In the genomic region with DNA sequence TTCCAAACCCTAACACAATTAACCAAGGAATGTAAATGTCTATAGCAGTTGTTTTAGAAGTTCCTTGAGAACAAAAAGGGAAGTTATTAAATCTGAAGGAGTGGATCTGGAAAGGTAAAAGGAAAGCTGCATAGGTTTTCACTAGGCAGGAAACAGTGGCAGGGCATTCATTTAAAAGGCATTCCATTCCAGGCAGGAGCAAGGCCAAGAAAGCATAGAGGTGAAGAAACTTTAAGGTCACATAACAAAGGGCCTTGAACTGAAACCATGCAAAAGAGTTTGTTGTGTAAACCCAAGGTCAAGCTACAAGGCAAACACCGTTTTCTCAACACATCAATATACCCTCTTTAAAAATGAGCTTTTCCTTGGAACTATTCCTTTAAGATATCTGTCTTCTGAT, we compare ENCODE assay signal across 8 cellular contexts. TPM values are rescaled to one million over a fixed set of nuclear protein-coding genes. Genes with fewer than 3 reads are reported as not detected.
DNase-seq lines count a peak whose midpoint lies in the region; ATAC-seq, FAIRE-seq and TF ChIP-seq lines count a peak whose summit lies in the region.

No MANE protein-coding gene starts in this region.

- H3K4me3 Mint-ChIP-seq in T-cell, result peak overlapping the region; percentile 88 to 95 (median 91)
- H3K4me3 Mint-ChIP-seq in glutamatergic neuron (ENCODE audit: unreplicated experiment), result peak overlapping the region; percentile 93

- DNase-seq in GM19239 (ENCODE audit: insufficient read length, low spot score) (no peak), T-cell (no peak), glutamatergic neuron (no peak), pons (ENCODE audit: low spot score) (peak; percentile 21), NCI-H1105 treated with DMSO at 0.1 percent for 48 hours (lab: John Stamatoyannopoulos, UW) (no peak), foreskin melanocyte (no peak), NCI-H2107 treated with DMSO at 0.1 percent for 48 hours (lab: John Stamatoyannopoulos, UW; ENCODE audit: unreplicated experiment) (no peak)

- no peak for TF ChIP-seq CTCF in glutamatergic neuron (IDR thresholded peaks at IDR 0.05; ENCODE audit: partially characterized antibody, unreplicated experiment)

- H3K27ac Mint-ChIP-seq in T-cell, result peak overlapping the region; percentile 90 to 96
- H3K27ac Mint-ChIP-seq in glutamatergic neuron (ENCODE audit: unreplicated experiment), result peak overlapping the region; percentile 94

- H3K27me3 Mint-ChIP-seq in T-cell (peaks cover 0 to 4% of the 10 kb centered on the region in 2 donors), glutamatergic neuron (ENCODE audit: unreplicated experiment) (peaks cover 3% of the 10 kb centered on the region)

- peak; percentile 66 for FAIRE-seq in GM19239 (lab: Jason Lieb, UNC)

- H3K9me3 Mint-ChIP-seq in T-cell (no peaks in the 10 kb centered on the region), glutamatergic neuron (ENCODE audit: unreplicated experiment) (no peaks in the 10 kb centered on the region)

- H3K36me3 Mint-ChIP-seq in T-cell (peaks cover 3% of the 10 kb centered on the region), glutamatergic neuron (ENCODE audit: unreplicated experiment) (no peaks in the 10 kb centered on the region)

- CTCF ChIA-PET in T-cell (lab: Charles Lee), result interaction anchor here in 1 of 2 donors (0.6 kb wide), 1 partner anchor 46 kb away, joined by 3 read pairs; no protein-coding TSS in a partner anchor

- ATAC-seq in T-cell (replicated peaks in 1 of 4) (no peak), HG03521 (IDR thresholded peaks at IDR 0.05; ENCODE audit: unreplicated experiment) (no peak)

- POLR2A ChIA-PET in T-cell (lab: Charles Lee), result no interaction called here

- peaks cover 29 to 31% (median 31%) of the 10 kb centered on the region in 3 donors for H3K4me1 Mint-ChIP-seq in T-cell
- peaks cover 12% of the 10 kb centered on the region for H3K4me1 Mint-ChIP-seq in glutamatergic neuron (ENCODE audit: low read depth, unreplicated experiment)

RNA-seq across cellular contexts. Expression of a gene that starts 0.8 kb away (rescaled TPM):
- total RNA-seq in T-cell (under 1 TPM; 0.14 to 0.45 (median 0.30) TPM), glutamatergic neuron (ENCODE audit: unreplicated experiment) (2.6 TPM)
